26 cellular contexts compared by ENCODE assay signal in the genomic region with DNA sequence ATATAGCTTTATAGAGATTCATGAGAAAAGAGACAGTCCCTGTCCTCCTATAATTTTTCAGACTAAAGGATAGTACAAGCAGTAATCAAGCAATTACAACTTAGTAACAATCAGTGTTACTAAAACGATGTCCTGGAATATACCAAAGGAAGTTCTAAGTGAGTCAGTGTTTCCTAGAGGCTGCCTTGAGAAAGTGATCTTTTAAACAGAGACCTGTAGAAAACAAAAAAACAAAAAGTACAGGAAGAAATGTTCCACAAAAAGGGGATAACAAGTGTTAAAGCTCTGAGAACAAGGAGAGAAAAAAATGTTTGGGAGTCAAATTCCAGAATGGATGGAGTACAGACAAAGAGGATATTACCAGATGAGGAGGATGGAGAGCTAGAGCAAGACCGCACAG.
A peak's percentile ranks its signal among the peaks of the same experiment; 100 is the strongest.
DNase-seq lines count a peak whose midpoint lies in the region; ATAC-seq, FAIRE-seq and TF ChIP-seq lines count a peak whose summit lies in the region.
"Had no signal": no experiment of that assay in that cellular context is flagged by ENCODE, and none has a peak within 500 bp of the region (broad histone marks: within the 10 kb centered on the region; RNA-seq: fewer than 3 reads in every experiment).

No MANE protein-coding gene starts in this region.

- H3K27me3 ChIP-seq in neuronal stem cell (ENCODE audit: control insufficient read depth in 3 of 3, insufficient read depth in 3 of 3, low read depth in 1 of 3, low read length in 3 of 3) (no peaks in the 10 kb centered on the region), vagina (no peaks in the 10 kb centered on the region)
- H3K27me3 ChIP-seq: SJCRH30 had no signal

- H2BK120ac ChIP-seq in neuronal stem cell (ENCODE audit: low read depth, low read length) = no peak overlapping the region

- no peak overlapping the region for H4K91ac ChIP-seq in neuronal stem cell (ENCODE audit: low read depth, low read length, poor library complexity)

- no peak for FAIRE-seq in RCC 7860 (lab: Jason Lieb, UNC)
- FAIRE-seq: GM12892, H54 had no signal

- no peak overlapping the region for H3K27ac ChIP-seq in neuronal stem cell (replicated peaks; ENCODE audit: low read length)
- H3K27ac ChIP-seq in vagina = no peak overlapping the region
- H3K27ac ChIP-seq: HL-60, SJCRH30 had no signal

- H3K4ac ChIP-seq in neuronal stem cell (ENCODE audit: low read length) = no peak overlapping the region

- H3K36me3 ChIP-seq in neuronal stem cell (replicated peaks in 1 of 2; ENCODE audit: control insufficient read depth in 2 of 2, insufficient read depth in 2 of 2, low read length in 2 of 2) (no peaks in the 10 kb centered on the region), vagina (no peaks in the 10 kb centered on the region)
- H3K36me3 ChIP-seq: SJCRH30 had no signal

- peak overlapping the region; percentile 59 for H2AFZ ChIP-seq in neuronal stem cell (ENCODE audit: low read length)

- no peak overlapping the region for H4K8ac ChIP-seq in neuronal stem cell (ENCODE audit: low read depth, low read length)

- no peak overlapping the region for H2AK5ac ChIP-seq in neuronal stem cell (ENCODE audit: low read depth, low read length)

- no peak overlapping the region for H3K23ac ChIP-seq in neuronal stem cell (ENCODE audit: low read depth, low read length, poor library complexity)

- H2BK15ac ChIP-seq in neuronal stem cell (ENCODE audit: low read length) = no peak overlapping the region

- no CpG with 5 or more reads among the region's 2 CpGs for WGBS in neuronal stem cell (ENCODE audit: extremely low coverage in 2 of 2, insufficient read length in 2 of 2, insufficient replicate concordance in 1 of 2), 2 donors

- no peak overlapping the region for H3K14ac ChIP-seq in neuronal stem cell (ENCODE audit: low read length)

- H3K4me1 ChIP-seq in neuronal stem cell (ENCODE audit: control insufficient read depth in 2 of 2, insufficient read depth in 1 of 2, low read depth in 1 of 2, low read length in 2 of 2) (peaks cover 0 to 8% of the 10 kb centered on the region in 2 donors), vagina (no peaks in the 10 kb centered on the region)
- H3K4me1 ChIP-seq: SJCRH30 had no signal

- H3K4me3 ChIP-seq in astrocyte of the spinal cord (ENCODE audit: low read depth, low read length) = no peak overlapping the region
- no peak overlapping the region for H3K4me3 ChIP-seq in fibroblast of the aortic adventitia (ENCODE audit: low read depth, low read length)
- no peak overlapping the region for H3K4me3 ChIP-seq in neuronal stem cell (ENCODE audit: low read length in 2 of 2)
- no peak overlapping the region for H3K4me3 ChIP-seq in vagina
- H3K4me3 ChIP-seq: SJCRH30 had no signal

- DNase-seq in HT1080 (ENCODE audit: low read depth) = peak; percentile 6
- DNase-seq in astrocyte of the spinal cord (ENCODE audit: low read depth, low spot score) = peak; percentile 10
- DNase-seq in fibroblast of the aortic adventitia (ENCODE audit: low read depth) = peak; percentile 2
- peak; percentile 12 for DNase-seq in neuronal stem cell (ENCODE audit: low spot score)
- DNase-seq in RCC 7860 (ENCODE audit: low spot score) = no peak
- DNase-seq in vagina (ENCODE audit: extremely low spot score in 2 of 2) = no peak
- no peak for DNase-seq in DMS153 (lab: John Stamatoyannopoulos, UW)
- DNase-seq: C1 segment of cervical spinal cord; CD8-positive, alpha-beta T cell; DMS 273 treated with DMSO at 0.1 percent for 48 hours; DMS79 treated with DMSO at 0.1 percent for 48 hours; Karpas-422; NCI-H1105 treated with DMSO at 0.1 percent for 48 hours; NCI-H146; NCI-H2029; NCI-H446; NCI-H524 treated with DMSO at 0.1 percent for 48 hours; NCI-H774; PC-3 had no signal

- no peak overlapping the region for H3K4me2 ChIP-seq in neuronal stem cell (ENCODE audit: insufficient read depth, low read length, poor library complexity, severe bottlenecking)

- H3K79me1 ChIP-seq in neuronal stem cell (ENCODE audit: low read depth, low read length) = no peaks in the 10 kb centered on the region

- no peak for TF ChIP-seq CTCF in astrocyte of the spinal cord (IDR thresholded peaks at IDR 0.05; ENCODE audit: low read depth, low read length)
- TF ChIP-seq CTCF in fibroblast of the aortic adventitia (IDR thresholded peaks at IDR 0.05; ENCODE audit: insufficient read depth, low read length) = no peak
- TF ChIP-seq CTCF in vagina (IDR thresholded peaks at IDR 0.05) = no peak

- no peak overlapping the region for H3K18ac ChIP-seq in neuronal stem cell (ENCODE audit: low read length)

- ATAC-seq in GM19351 (IDR thresholded peaks at IDR 0.05; ENCODE audit: unreplicated experiment) = no peak
- ATAC-seq: CD8-positive, alpha-beta T cell; PC-3; Right ventricle myocardium inferior; SK-N-SH treated with all-trans-retinoic acid at 6 μM for 48 hours had no signal

- in situ Hi-C loops in astrocyte of the spinal cord (cut with HindIII; ENCODE audit: low sequenced_read_pairs) = no loop called here

- no peak overlapping the region for H2BK5ac ChIP-seq in neuronal stem cell (ENCODE audit: low read length)

- no peak for TF ChIP-seq POLR2A in vagina (IDR thresholded peaks at IDR 0.05)

- no peak overlapping the region for H3K9ac ChIP-seq in neuronal stem cell (ENCODE audit: low read depth, low read length, poor library complexity)

- H3K9me3 ChIP-seq in neuronal stem cell (replicated peaks in 1 of 2; ENCODE audit: control insufficient read depth in 2 of 2, insufficient read depth in 1 of 2, low read depth in 1 of 2, low read length in 2 of 2) (no peaks in the 10 kb centered on the region), vagina (no peaks in the 10 kb centered on the region)
- H3K9me3 ChIP-seq: SJCRH30 had no signal

- intact Hi-C loops in vagina (cut with DNase I) = no loop called here

- H2BK12ac ChIP-seq in neuronal stem cell (ENCODE audit: low read length) = no peak overlapping the region

Comparison
In these comparisons a context has a peak if more than half of its experiments do, and no peak if none do; other contexts are left out.
1. DNase-seq: peak in HT1080 (single experiment), astrocyte of the spinal cord (single experiment), fibroblast of the aortic adventitia (single experiment) and neuronal stem cell (single experiment); none in RCC 7860 (single experiment), vagina (0 of 2) and DMS153 (single experiment).